33 cellular contexts compared by ENCODE assay signal in the genomic region with DNA sequence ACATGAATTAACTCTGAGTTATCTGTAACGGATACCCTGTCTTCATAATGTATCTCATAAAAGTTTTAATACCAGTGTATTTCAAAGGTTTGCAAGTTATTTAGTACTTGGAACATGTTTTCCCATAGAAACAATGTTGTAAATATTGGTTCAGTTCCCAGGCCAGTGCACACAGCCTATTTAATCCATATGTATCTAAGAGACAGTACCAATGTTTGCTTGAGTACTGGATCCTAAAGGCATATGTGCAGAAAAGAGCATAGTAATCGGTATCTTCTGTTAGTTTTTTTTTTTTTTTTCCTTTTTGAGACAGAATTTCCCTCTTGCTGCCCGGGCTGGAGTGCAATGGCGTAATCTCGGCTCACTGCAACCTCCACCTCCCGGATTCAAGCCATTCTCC. TPM values are rescaled to one million over a fixed set of nuclear protein-coding genes. Genes with fewer than 3 reads are reported as not detected.
"Had no signal": no experiment of that assay in that cellular context is flagged by ENCODE, and none has a peak within 500 bp of the region (broad histone marks: within the 10 kb centered on the region; RNA-seq: fewer than 3 reads in every experiment).

No MANE protein-coding gene starts in this region.

- H3K4me1 Mint-ChIP-seq: activated B cell treated with CpG ODN at 0.5 μM for 24 hours; activated naive CD4-positive, alpha-beta T cell treated with anti-CD3 and anti-CD28 coated beads, Interleukin-2, amount 50 U/mL, for 24 hours; activated naive CD8-positive, alpha-beta T cell treated with anti-CD3 and anti-CD28 coated beads for 36 hours; activated naive CD8-positive, alpha-beta T cell treated with anti-CD3 and anti-CD28 coated beads, Interleukin-2, amount 50 U/mL, for 24 hours; activated T-helper 17 cell treated with anti-CD3 and anti-CD28 coated beads, Interleukin-2, amount 50 U/mL, for 72 hours; central memory CD8-positive, alpha-beta T cell; endodermal cell had no signal

- H3K4me1 ChIP-seq: ascending aorta, heart right ventricle had no signal

- DNase-seq: activated B cell treated with CpG ODN at 0.5 μM for 24 hours; activated CD4-positive, alpha-beta T cell treated with anti-CD3 and anti-CD28 coated beads for 48 hours; activated CD4-positive, alpha-beta T cell treated with anti-CD3 and anti-CD28 coated beads, Interleukin-2, amount 50 U/mL, for 1 hour; activated CD4-positive, alpha-beta T cell treated with anti-CD3 and anti-CD28 coated beads, Interleukin-2, amount 50 U/mL, for 48 hours; activated CD8-positive, alpha-beta memory T cell treated with anti-CD3 and anti-CD28 coated beads for 24 hours; activated CD8-positive, alpha-beta T cell treated with anti-CD3 and anti-CD28 coated beads for 36 hours; activated effector memory CD4-positive, alpha-beta T cell treated with Interleukin-2 at 50 U/mL for 16 hours; activated gamma-delta T cell treated with Interleukin-2 at 50 U/mL for 16 hours; activated naive CD4-positive, alpha-beta T cell treated with Interleukin-2 at 50 U/mL for 16 hours; activated naive CD8-positive, alpha-beta T cell treated with anti-CD3 and anti-CD28 coated beads for 36 hours; activated naive CD8-positive, alpha-beta T cell treated with anti-CD3 and anti-CD28 coated beads, Interleukin-2, amount 50 U/mL, for 24 hours; activated T-cell treated with anti-CD3 and anti-CD28 coated beads, Interleukin-2, amount 50 U/mL, for 4 hours; brain microvascular endothelial cell; dorsolateral prefrontal cortex; effector memory CD4-positive, alpha-beta T cell; endodermal cell; foreskin melanocyte; heart right ventricle; hippocampal formation; T1000; WERI-Rb-1 had no signal

- H3K36me3 ChIP-seq: ascending aorta, brain microvascular endothelial cell, gastroesophageal sphincter, heart right ventricle, WERI-Rb-1 had no signal

- H3K27me3 Mint-ChIP-seq: activated B cell treated with CpG ODN at 0.5 μM for 24 hours; activated CD8-positive, alpha-beta T cell treated with anti-CD3 and anti-CD28 coated beads for 36 hours; activated naive CD4-positive, alpha-beta T cell treated with anti-CD3 and anti-CD28 coated beads, Interleukin-2, amount 50 U/mL, for 24 hours; activated naive CD8-positive, alpha-beta T cell treated with anti-CD3 and anti-CD28 coated beads for 36 hours; activated naive CD8-positive, alpha-beta T cell treated with anti-CD3 and anti-CD28 coated beads, Interleukin-2, amount 50 U/mL, for 24 hours; activated T-helper 17 cell treated with anti-CD3 and anti-CD28 coated beads, Interleukin-2, amount 50 U/mL, for 72 hours; central memory CD8-positive, alpha-beta T cell; dendritic cell treated with granulocyte-macrophage colony-stimulating factor and Interleukin-4, amounts not matched to agents 40 ng/mL and 50 ng/mL, for 4 days had no signal

- H3K36me3 Mint-ChIP-seq: activated naive CD4-positive, alpha-beta T cell treated with anti-CD3 and anti-CD28 coated beads, Interleukin-2, amount 50 U/mL, for 24 hours; activated naive CD8-positive, alpha-beta T cell treated with anti-CD3 and anti-CD28 coated beads for 36 hours had no signal

- H3K4me3 ChIP-seq: ascending aorta, coronary artery, dorsolateral prefrontal cortex, gastroesophageal sphincter, heart right ventricle had no signal

- H3K27me3 ChIP-seq: ascending aorta, brain microvascular endothelial cell, dorsolateral prefrontal cortex, gastroesophageal sphincter, heart right ventricle had no signal

- H3K27ac ChIP-seq: ascending aorta, brain microvascular endothelial cell, coronary artery, dorsolateral prefrontal cortex, heart right ventricle, WERI-Rb-1 had no signal

- H3K9me3 ChIP-seq: ascending aorta, gastroesophageal sphincter, heart right ventricle had no signal

- H3K9me3 Mint-ChIP-seq: activated B cell treated with CpG ODN at 0.5 μM for 24 hours; activated CD8-positive, alpha-beta T cell treated with anti-CD3 and anti-CD28 coated beads for 36 hours; activated naive CD4-positive, alpha-beta T cell treated with anti-CD3 and anti-CD28 coated beads, Interleukin-2, amount 50 U/mL, for 24 hours; activated naive CD8-positive, alpha-beta T cell treated with anti-CD3 and anti-CD28 coated beads, Interleukin-2, amount 50 U/mL, for 24 hours; activated T-cell treated with anti-CD3 and anti-CD28 coated beads, Interleukin-2, amount 50 U/mL, for 4 hours; activated T-helper 17 cell treated with anti-CD3 and anti-CD28 coated beads, Interleukin-2, amount 50 U/mL, for 72 hours; dendritic cell treated with granulocyte-macrophage colony-stimulating factor and Interleukin-4, amounts not matched to agents 40 ng/mL and 50 ng/mL, for 4 days; endodermal cell; T-helper 1 cell treated with Interleukin-12 subunit alpha and Interleukin-12 subunit beta and Interleukin-4 antibody, amounts not matched to agents 30 μg/mL and 1 μg/mL, for 36 hours; T-helper 2 cell treated with Interferon-gamma antibody and Interleukin-4, amounts not matched to agents 5 μg/mL and 100 μg/mL, for 36 hours had no signal

- FAIRE-seq: bronchial epithelial cell had no signal

- H3K27ac Mint-ChIP-seq: activated B cell treated with CpG ODN at 0.5 μM for 24 hours; activated CD8-positive, alpha-beta T cell treated with anti-CD3 and anti-CD28 coated beads for 36 hours; activated naive CD4-positive, alpha-beta T cell treated with anti-CD3 and anti-CD28 coated beads, Interleukin-2, amount 50 U/mL, for 24 hours; activated naive CD8-positive, alpha-beta T cell treated with anti-CD3 and anti-CD28 coated beads for 36 hours; activated naive CD8-positive, alpha-beta T cell treated with anti-CD3 and anti-CD28 coated beads, Interleukin-2, amount 50 U/mL, for 24 hours; activated T-helper 17 cell treated with anti-CD3 and anti-CD28 coated beads, Interleukin-2, amount 50 U/mL, for 72 hours; dendritic cell treated with granulocyte-macrophage colony-stimulating factor and Interleukin-4, amounts not matched to agents 40 ng/mL and 50 ng/mL, for 4 days; endodermal cell; T-helper 1 cell treated with Interleukin-12 subunit alpha and Interleukin-12 subunit beta and Interleukin-4 antibody, amounts not matched to agents 30 μg/mL and 1 μg/mL, for 36 hours; T-helper 2 cell treated with Interferon-gamma antibody and Interleukin-4, amounts not matched to agents 5 μg/mL and 100 μg/mL, for 36 hours had no signal

- H3K4me3 Mint-ChIP-seq: activated B cell treated with CpG ODN at 0.5 μM for 24 hours; activated CD8-positive, alpha-beta T cell treated with anti-CD3 and anti-CD28 coated beads for 36 hours; activated naive CD4-positive, alpha-beta T cell treated with anti-CD3 and anti-CD28 coated beads, Interleukin-2, amount 50 U/mL, for 24 hours; activated naive CD8-positive, alpha-beta T cell treated with anti-CD3 and anti-CD28 coated beads for 36 hours; activated naive CD8-positive, alpha-beta T cell treated with anti-CD3 and anti-CD28 coated beads, Interleukin-2, amount 50 U/mL, for 24 hours; activated T-cell treated with anti-CD3 and anti-CD28 coated beads, Interleukin-2, amount 50 U/mL, for 4 hours; activated T-helper 17 cell treated with anti-CD3 and anti-CD28 coated beads, Interleukin-2, amount 50 U/mL, for 72 hours; central memory CD8-positive, alpha-beta T cell; dendritic cell treated with granulocyte-macrophage colony-stimulating factor and Interleukin-4, amounts not matched to agents 40 ng/mL and 50 ng/mL, for 4 days; endodermal cell; T-helper 1 cell treated with Interleukin-12 subunit alpha and Interleukin-12 subunit beta and Interleukin-4 antibody, amounts not matched to agents 30 μg/mL and 1 μg/mL, for 36 hours; T-helper 2 cell treated with Interferon-gamma antibody and Interleukin-4, amounts not matched to agents 5 μg/mL and 100 μg/mL, for 36 hours had no signal

- ATAC-seq: activated CD4-positive, CD25-positive, alpha-beta regulatory T cell treated with anti-CD3 and anti-CD28 coated beads, Interleukin-2, amount 50 U/mL, for 24 hours; activated CD8-positive, alpha-beta T cell treated with anti-CD3 and anti-CD28 coated beads for 36 hours; activated naive CD8-positive, alpha-beta T cell treated with anti-CD3 and anti-CD28 coated beads, Interleukin-2, amount 50 U/mL, for 24 hours; activated T-cell treated with anti-CD3 and anti-CD28 coated beads, Interleukin-2, amount 50 U/mL, for 4 hours; activated T-helper 17 cell treated with anti-CD3 and anti-CD28 coated beads, Interleukin-2, amount 50 U/mL, for 72 hours; esophagus mucosa; gastroesophageal sphincter; heart right ventricle had no signal

RNA-seq across cellular contexts. Expression of a gene that starts 46.1 kb away (rescaled TPM):
- total RNA-seq: activated CD8-positive, alpha-beta T cell treated with anti-CD3 and anti-CD28 coated beads for 36 hours; activated naive CD8-positive, alpha-beta T cell treated with anti-CD3 and anti-CD28 coated beads for 36 hours; activated T-helper 17 cell treated with anti-CD3 and anti-CD28 coated beads, Interleukin-2, amount 50 U/mL, for 72 hours had no signal
